25 cellular contexts compared by ENCODE assay signal in genomic region chr1:199322278-199322677, GRCh38.
DNase-seq lines count a peak whose midpoint lies in the region; ATAC-seq and TF ChIP-seq lines count a peak whose summit lies in the region.
"Had no signal": no experiment of that assay in that cellular context is flagged by ENCODE, and none has a peak within 500 bp of the region (broad histone marks: within the 10 kb centered on the region; RNA-seq: fewer than 3 reads in every experiment).

No MANE protein-coding gene starts in this region.

- H3K9me3 ChIP-seq in DND-41 (ENCODE audit: insufficient read depth, low read length, severe bottlenecking) (peaks cover 5% of the 10 kb centered on the region), NT2/D1 (ENCODE audit: insufficient read depth, low read length) (0 out of 2 replicates have a peak, but pooled peaks cover 3% of the 10 kb centered on the region), osteoblast (ENCODE audit: low read depth, low read length) (no peaks in the 10 kb centered on the region)
- H3K9me3 ChIP-seq: Caco-2 had no signal

- H3K4me1 ChIP-seq in DND-41 (ENCODE audit: insufficient read depth, low read length): no peaks in the 10 kb centered on the region
- no peaks in the 10 kb centered on the region for H3K4me1 ChIP-seq in NT2/D1 (ENCODE audit: insufficient read depth, insufficient read length)
- no peaks in the 10 kb centered on the region for H3K4me1 ChIP-seq in osteoblast (ENCODE audit: insufficient read depth, low read length)
- H3K4me1 ChIP-seq: Caco-2 had no signal

- no peaks in the 10 kb centered on the region for H4K20me1 ChIP-seq in DND-41 (ENCODE audit: insufficient read depth, low read length)
- H4K20me1 ChIP-seq in osteoblast (ENCODE audit: insufficient read depth, low read length): no peaks in the 10 kb centered on the region

- H3K36me3 ChIP-seq in DND-41 (ENCODE audit: insufficient read depth, low read length) (no peaks in the 10 kb centered on the region), NT2/D1 (ENCODE audit: insufficient read depth, insufficient read length, low read length) (no peaks in the 10 kb centered on the region), osteoblast (ENCODE audit: insufficient read depth, low read length) (no peaks in the 10 kb centered on the region)

- TF ChIP-seq CTCF in DND-41 (IDR thresholded peaks at IDR 0.05; ENCODE audit: borderline replicate concordance, extremely low read depth, low read length, poor library complexity, severe bottlenecking) (no peak), osteoblast (IDR thresholded peaks at IDR 0.05; ENCODE audit: extremely low read depth, low read depth, low read length) (no peak)

- no peak for ATAC-seq in DND-41 (ENCODE audit: insufficient read depth, low read depth)
- ATAC-seq: HepG2, PC-3, SK-N-SH treated with all-trans-retinoic acid at 6 μM for 48 hours had no signal

- H2AFZ ChIP-seq in DND-41 (ENCODE audit: low read depth, low read length) (peak overlapping the region; percentile 47; the same call in 1 of the 2 replicates), osteoblast (ENCODE audit: low read length) (no peak overlapping the region)

- H3K4me2 ChIP-seq in DND-41 (ENCODE audit: insufficient read depth, low read length) (no peak overlapping the region), osteoblast (ENCODE audit: insufficient read depth, low read length) (no peak overlapping the region)

- H3K9ac ChIP-seq in DND-41 (ENCODE audit: low read depth, low read length) (no peak overlapping the region), NT2/D1 (ENCODE audit: insufficient read length, low read depth) (no peak overlapping the region)

- H3K4me3 ChIP-seq in DND-41 (ENCODE audit: low read depth in 1 of 2, low read length in 2 of 2) (no peak overlapping the region), NT2/D1 (ENCODE audit: insufficient read length, low read depth) (no peak overlapping the region), osteoblast (ENCODE audit: insufficient read depth, low read length) (no peak overlapping the region)

- H3K27ac ChIP-seq in DND-41 (ENCODE audit: low read length): no peak overlapping the region
- no peak overlapping the region for H3K27ac ChIP-seq in osteoblast (ENCODE audit: low read depth, low read length)

- H3K79me2 ChIP-seq in DND-41 (ENCODE audit: insufficient read depth, low read length): no peaks in the 10 kb centered on the region
- no peaks in the 10 kb centered on the region for H3K79me2 ChIP-seq in osteoblast (ENCODE audit: insufficient read depth, low read length)

- no peaks in the 10 kb centered on the region for H3K27me3 ChIP-seq in DND-41 (ENCODE audit: insufficient read depth, low read length, poor library complexity)
- no peaks in the 10 kb centered on the region for H3K27me3 ChIP-seq in NT2/D1 (ENCODE audit: insufficient read depth, insufficient read length)
- H3K27me3 ChIP-seq in osteoblast (ENCODE audit: insufficient read depth, low read length): no peaks in the 10 kb centered on the region

- DNase-seq in DND-41 (no peak), NT2/D1 (ENCODE audit: low read depth, low spot score) (peak; percentile 16), iPS-NIHi11 (ENCODE audit: low spot score) (peak; percentile 10), osteoblast (ENCODE audit: insufficient read length, low spot score, missing footprints) (peak; percentile 23), COR-L47 (lab: John Stamatoyannopoulos, UW) (no peak), C1 segment of cervical spinal cord (lab: John Stamatoyannopoulos, UW) (no peak), MV-4-11 (lab: John Stamatoyannopoulos, UW) (no peak)
- DNase-seq: 8988T; ACHN; Caco-2; CD4-positive, CD25-positive, alpha-beta regulatory T cell; EL; GF-D8; H7; Kasumi-1; NCI-H1105 treated with DMSO at 0.1 percent for 48 hours; NCI-H146; NCI-H1930; NCI-H2107; NCI-H446; NCI-H524 treated with DMSO at 0.1 percent for 48 hours; NCI-H774; PC-3 had no signal

Comparison
In these comparisons a context has a peak if more than half of its experiments do, and no peak if none do; other contexts are left out.
1. DNase-seq: peak in NT2/D1 (single experiment), iPS-NIHi11 (single experiment) and osteoblast (single experiment); none in DND-41 (single experiment), COR-L47 (single experiment), C1 segment of cervical spinal cord (0 of 14) and MV-4-11 (single experiment).